16 cellular contexts compared by ENCODE assay signal in genomic region chr18:10142496-10143160, GRCh38.
DNase-seq lines count a peak whose midpoint lies in the region; ATAC-seq, FAIRE-seq and TF ChIP-seq lines count a peak whose summit lies in the region.
"Had no signal": no experiment of that assay in that cellular context is flagged by ENCODE, and none has a peak within 500 bp of the region (broad histone marks: within the 10 kb centered on the region; RNA-seq: fewer than 3 reads in every experiment).

No MANE protein-coding gene starts in this region.

- no peak for FAIRE-seq in GM12892 (lab: Jason Lieb, UNC)
- FAIRE-seq: keratinocyte, TTC549 had no signal

- no peaks in the 10 kb centered on the region for H4K20me1 ChIP-seq in PC-3 (ENCODE audit: low read length)

- no peak overlapping the region for H3K4me2 ChIP-seq in PC-3 (ENCODE audit: low read length)

- no peak for TF ChIP-seq CTCF in PC-3 (conservative IDR thresholded peaks at IDR 0.05; ENCODE audit: low read depth, low read length)
- no peak for TF ChIP-seq CTCF in fibroblast of villous mesenchyme (IDR thresholded peaks at IDR 0.05; ENCODE audit: insufficient read depth, low read depth, low read length)
- no peak for TF ChIP-seq CTCF in psoas muscle (IDR thresholded peaks at IDR 0.05)

- no peak overlapping the region for H2AFZ ChIP-seq in PC-3 (ENCODE audit: low read length)

- peak; percentile 57 for DNase-seq in Daoy (ENCODE audit: low read depth)
- peak; percentile 22 for DNase-seq in PC-3
- peak; percentile 55 for DNase-seq in fibroblast of villous mesenchyme (ENCODE audit: low read depth)
- DNase-seq in psoas muscle = no peak
- no peak for DNase-seq in NCI-H2227 (lab: John Stamatoyannopoulos, UW; ENCODE audit: unreplicated experiment)
- DNase-seq in GM12892 (ENCODE audit: insufficient read length) = no peak
- DNase-seq: GOT3, KBM-7, transverse colon had no signal

- WGBS in psoas muscle, 3 donors = 23 to 28% (median 27%) methylated on average over 14 of the region's 14 CpGs

- CTCF ChIA-PET in PC-3 (lab: Charles Lee) = no interaction called here

- POLR2A ChIA-PET in PC-3 (lab: Charles Lee; ENCODE audit: unreplicated experiment) = no interaction called here

- no peak overlapping the region for H3K4me3 ChIP-seq in PC-3 (ENCODE audit: low read length)
- H3K4me3 ChIP-seq in fibroblast of villous mesenchyme (ENCODE audit: low read depth, low read length) = no peak overlapping the region
- no peak overlapping the region for H3K4me3 ChIP-seq in psoas muscle
- H3K4me3 ChIP-seq: prostate gland, transverse colon had no signal

- H3K36me3 ChIP-seq in PC-3 (ENCODE audit: low read depth, low read length) (no peaks in the 10 kb centered on the region), psoas muscle (ENCODE audit: insufficient read depth in 1 of 2, low read depth in 1 of 2) (no peaks in the 10 kb centered on the region)
- H3K36me3 ChIP-seq: prostate gland, transverse colon had no signal

- intact Hi-C loops in PC-3 (cut with micrococcal nuclease) (no loop called here), psoas muscle (cut with DNase I) (no loop called here)

- peaks cover 12% of the 10 kb centered on the region; the same call in 1 of the 2 replicates for H3K27me3 ChIP-seq in PC-3 (ENCODE audit: low read length)
- no peaks in the 10 kb centered on the region for H3K27me3 ChIP-seq in psoas muscle (ENCODE audit: insufficient read depth in 3 of 3, low read length in 2 of 3)
- H3K27me3 ChIP-seq: transverse colon had no signal

- no peak for ATAC-seq in PC-3
- ATAC-seq in psoas muscle = peak; percentile 43 to 72 (median 63)
- no peak for ATAC-seq in HG03521 (IDR thresholded peaks at IDR 0.05; ENCODE audit: unreplicated experiment)
- no peak for ATAC-seq in HG02884 (IDR thresholded peaks at IDR 0.05; ENCODE audit: unreplicated experiment)
- ATAC-seq: Panc1 had no signal

- H3K79me2 ChIP-seq in PC-3 (ENCODE audit: low read length) = no peaks in the 10 kb centered on the region

- H3K9me3 ChIP-seq in PC-3 (ENCODE audit: low read length) = no peaks in the 10 kb centered on the region
- no peaks in the 10 kb centered on the region for H3K9me3 ChIP-seq in psoas muscle
- H3K9me3 ChIP-seq: prostate gland, transverse colon had no signal

- H3K27ac ChIP-seq in PC-3 (ENCODE audit: low read length) (no peak overlapping the region), psoas muscle (no peak overlapping the region)
- H3K27ac ChIP-seq: epithelial cell of prostate had no signal

- no peak overlapping the region for H3K9ac ChIP-seq in PC-3 (ENCODE audit: low read length)

- no peaks in the 10 kb centered on the region for H3K9me2 ChIP-seq in PC-3 (replicated peaks; ENCODE audit: low read length)

- H3F3A ChIP-seq in PC-3 (ENCODE audit: low read length, unreplicated experiment) = no peaks in the 10 kb centered on the region

- no TSS peak for BruUV-seq in PC-3 (replicated peaks; lab: Mats Ljungman, UMichigan)

- H3K4me1 ChIP-seq in PC-3 (ENCODE audit: insufficient read depth, low read length) (peaks cover 30% of the 10 kb centered on the region), psoas muscle (peaks cover 4% of the 10 kb centered on the region)
- H3K4me1 ChIP-seq: prostate gland had no signal

- TF ChIP-seq POLR2A in GM12892 (IDR thresholded peaks at IDR 0.05; ENCODE audit: low read depth, low read length) = no peak

Comparison
In these comparisons a context has a peak if more than half of its experiments do, and no peak if none do; other contexts are left out.
1. DNase-seq: peak in Daoy (single experiment), PC-3 (single experiment) and fibroblast of villous mesenchyme (single experiment); none in psoas muscle (0 of 2), NCI-H2227 (single experiment) and GM12892 (single experiment).
2. ATAC-seq: peak in psoas muscle (4 of 4); none in PC-3 (single experiment), HG03521 (single experiment) and HG02884 (single experiment).